In the genomic region with DNA sequence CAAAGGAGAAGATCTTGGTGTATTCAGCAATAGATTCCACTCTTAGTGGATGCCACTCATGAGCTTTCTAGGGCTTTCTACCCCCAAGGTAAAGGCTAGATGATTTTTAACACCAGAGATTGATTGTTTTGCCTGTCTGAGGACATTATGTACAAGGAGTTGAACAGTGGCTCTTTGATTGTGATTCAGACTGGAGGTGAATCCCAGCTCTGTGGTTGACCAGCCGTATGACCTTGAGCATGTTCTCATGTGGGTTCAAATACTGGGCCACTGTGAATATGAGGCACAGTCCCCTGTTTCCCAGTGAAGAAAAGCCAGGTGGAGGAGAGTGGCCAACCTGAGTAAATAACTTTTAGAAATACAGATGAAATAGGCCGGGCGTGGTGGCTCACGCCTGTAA, we compare ENCODE assay signal across 34 cellular contexts.
"Had no signal": no experiment of that assay in that cellular context is flagged by ENCODE, and none has a peak within 500 bp of the region (broad histone marks: within the 10 kb centered on the region; RNA-seq: fewer than 3 reads in every experiment).

No MANE protein-coding gene starts in this region.

- ATAC-seq: activated CD8-positive, alpha-beta memory T cell treated with anti-CD3 and anti-CD28 coated beads, Interleukin-2, amount 10 ng/mL, durations not matched to agents 7 days and 5 days; Right ventricle myocardium inferior had no signal

- FAIRE-seq: astrocyte, bronchial epithelial cell, RCC 7860 had no signal

- H3K9me3 ChIP-seq: MG63 had no signal

- DNase-seq: activated B cell treated with CpG ODN at 0.5 μM for 24 hours; activated CD4-positive, alpha-beta memory T cell treated with anti-CD3 and anti-CD28 coated beads, Interleukin-2, amount 10 ng/mL, durations not matched to agents 7 days and 5 days; activated CD4-positive, alpha-beta T cell treated with anti-CD3 and anti-CD28 coated beads for 1 hour; activated CD4-positive, alpha-beta T cell treated with anti-CD3 and anti-CD28 coated beads for 48 hours; activated CD8-positive, alpha-beta memory T cell treated with anti-CD3 and anti-CD28 coated beads for 24 hours; activated CD8-positive, alpha-beta memory T cell treated with anti-CD3 and anti-CD28 coated beads, Interleukin-2, amount 10 ng/mL, durations not matched to agents 7 days and 5 days; activated CD8-positive, alpha-beta memory T cell treated with anti-CD3 and anti-CD28 coated beads, Interleukin-2, amount 50 U/mL, for 48 hours; activated gamma-delta T cell; activated naive CD4-positive, alpha-beta T cell treated with Interleukin-2 at 50 U/mL for 16 hours; activated naive CD8-positive, alpha-beta T cell treated with anti-CD3 and anti-CD28 coated beads, Interleukin-2, amount 10 ng/mL, durations not matched to agents 7 days and 5 days; activated T-cell treated with anti-CD3 and anti-CD28 coated beads, Interleukin-2, amount 50 U/mL, for 48 hours; Karpas-422; KBM-7; MG63; NCI-H1048; NCI-H1105 treated with DMSO at 0.1 percent for 48 hours; NCI-H1436; NCI-H1694 treated with DMSO at 0.1 percent for 48 hours; NCI-H2029; NCI-H510A; NCI-H748 treated with DMSO at 0.1 percent for 48 hours; NK-92 treated with Interleukin-12 subunit alpha and Interleukin-12 subunit beta, amount 100 ng/mL, for 24 hours; SIG-M5; SW 1271; T-helper 1 cell; T-helper 2 cell; T-helper 9 cell had no signal

- H3K4me3 ChIP-seq: MG63, PC-9 had no signal

- H3K27ac ChIP-seq: PC-9, RWPE1, VCaP had no signal

- H3K27me3 ChIP-seq: MG63 had no signal
